Comparison of ENCODE assay signal across 2 cellular contexts in genomic region chr4:8156617-8157016, GRCh38.
TF ChIP-seq lines count a peak whose summit lies in the region.

No MANE protein-coding gene starts in this region.

TF ChIP-seq in Ishikawa, 13 proteins besides CTCF, POLR2A, EP300 and RAD21:
- TF ChIP-seq TCF12 (IDR thresholded peaks at IDR 0.05; ENCODE audit: low read depth) = no peak
- peak; percentile 56; the same call in 1 of the 2 replicates for TF ChIP-seq EGR1 (IDR thresholded peaks at IDR 0.05)

TF ChIP-seq in H1, 55 proteins besides CTCF, POLR2A, EP300 and RAD21:
- TF ChIP-seq POLR2AphosphoS5 (IDR thresholded peaks at IDR 0.05; ENCODE audit: low read depth, low read length) = no peak
- TF ChIP-seq CHD2 (IDR thresholded peaks at IDR 0.05; ENCODE audit: low read length) = no peak
- no peak for TF ChIP-seq TBP (IDR thresholded peaks at IDR 0.05; ENCODE audit: low read depth, low read length)
- TF ChIP-seq RNF2 (IDR thresholded peaks at IDR 0.05; ENCODE audit: borderline replicate concordance, low read depth, low read length, missing control alignments, poor library complexity, severe bottlenecking) = no peak
- TF ChIP-seq CHD1 (IDR thresholded peaks at IDR 0.05; ENCODE audit: low read depth, low read length) = no peak
- no peak for TF ChIP-seq SIX5 (IDR thresholded peaks at IDR 0.05; ENCODE audit: low read depth, low read length)
- no peak for TF ChIP-seq ASH2L (IDR thresholded peaks at IDR 0.05; ENCODE audit: low read length)
- TF ChIP-seq KDM5A (IDR thresholded peaks at IDR 0.05; ENCODE audit: low read length) = no peak
- no peak for TF ChIP-seq HDAC6 (IDR thresholded peaks at IDR 0.05; ENCODE audit: low read depth, low read length)
